ENCODE assay signal across 26 cellular contexts in genomic region chr6:105890521-105891244, GRCh38.
A peak's percentile ranks its signal among the peaks of the same experiment; 100 is the strongest.
DNase-seq lines count a peak whose midpoint lies in the region; TF ChIP-seq lines count a peak whose summit lies in the region.
"Had no signal": no experiment of that assay in that cellular context is flagged by ENCODE, and none has a peak within 500 bp of the region (broad histone marks: within the 10 kb centered on the region; RNA-seq: fewer than 3 reads in every experiment).

No MANE protein-coding gene starts in this region.

- peak overlapping the region; percentile 12; the same call in 1 of the 2 replicates for H2AFZ ChIP-seq in OCI-LY7 (ENCODE audit: low read length)

- H3K9me3 ChIP-seq in OCI-LY7 (ENCODE audit: low read length) = peaks cover 14% of the 10 kb centered on the region; the same call in 1 of the 2 replicates
- H3K9me3 ChIP-seq: adrenal gland, ovary, stomach, thyroid gland had no signal

- WGBS in lower leg skin, 2 donors = 71 to 81% methylated on average over 4 of the region's 4 CpGs

- no peak for TF ChIP-seq POLR2A in lower leg skin (IDR thresholded peaks at IDR 0.05)

- H3K9me2 ChIP-seq in OCI-LY7 (ENCODE audit: insufficient read depth, low read length) = no peaks in the 10 kb centered on the region

- BruUV-seq in OCI-LY7 (replicated peaks; lab: Mats Ljungman, UMichigan) = no TSS peak

- TF ChIP-seq CTCF in OCI-LY7 (conservative IDR thresholded peaks at IDR 0.05; ENCODE audit: low read length) = no peak
- no peak for TF ChIP-seq CTCF in epithelial cell of esophagus (IDR thresholded peaks at IDR 0.05; ENCODE audit: insufficient read depth, low read depth, low read length, missing control alignments)
- TF ChIP-seq CTCF in lower leg skin (IDR thresholded peaks at IDR 0.05) = no peak

- CTCF ChIA-PET in OCI-LY7 (lab: Charles Lee; ENCODE audit: unreplicated experiment) = no interaction called here

- 0 out of 2 replicates have a peak, but pooled peaks cover 5% of the 10 kb centered on the region for H3K36me3 ChIP-seq in OCI-LY7 (ENCODE audit: insufficient read depth, low read length)
- H3K36me3 ChIP-seq: adrenal gland, BLaER1, ovary, stomach, thyroid gland, WERI-Rb-1 had no signal

- POLR2A ChIA-PET in OCI-LY7 (lab: Charles Lee) = interaction anchor here (0.5 to 1.3 kb wide), 4 partner anchors 11 to 76 kb away, joined by 3 to 5 read pairs (median 4); no protein-coding TSS in a partner anchor

- H3K4me2 ChIP-seq in OCI-LY7 (ENCODE audit: low read length) = no peak overlapping the region
- H3K4me2 ChIP-seq: BLaER1 had no signal

- intact Hi-C loops in OCI-LY7 (cut with micrococcal nuclease; ENCODE audit: unreplicated experiment) = no loop called here
- intact Hi-C loops in lower leg skin (cut with DNase I; ENCODE audit: low total_unique reads) = no loop called here

- H4K20me1 ChIP-seq in OCI-LY7 (ENCODE audit: insufficient read depth, low read length) = no peaks in the 10 kb centered on the region
- H4K20me1 ChIP-seq: BLaER1 had no signal

- H3K79me2 ChIP-seq in OCI-LY7 (ENCODE audit: insufficient read depth, low read depth, low read length) = no peaks in the 10 kb centered on the region

- H3K4me1 ChIP-seq in OCI-LY7 (ENCODE audit: insufficient read depth, low read length, poor library complexity, severe bottlenecking) = peaks cover 62% of the 10 kb centered on the region
- H3K4me1 ChIP-seq: adrenal gland, stomach, thyroid gland had no signal

- H3K4me3 ChIP-seq in OCI-LY7 (ENCODE audit: low read depth, low read length, poor library complexity, severe bottlenecking) (no peak overlapping the region), epithelial cell of esophagus (ENCODE audit: low read length) (no peak overlapping the region), lower leg skin (ENCODE audit: low read depth, poor library complexity, severe bottlenecking) (no peak overlapping the region)
- H3K4me3 ChIP-seq: adrenal gland, BLaER1, ovary, stomach, thyroid gland had no signal

- H3K27ac ChIP-seq in OCI-LY7 (ENCODE audit: low read depth, low read length, poor library complexity, severe bottlenecking) = no peak overlapping the region
- H3K27ac ChIP-seq: adrenal gland, BLaER1, ovary, stomach, thyroid gland, WERI-Rb-1 had no signal

- DNase-seq in A172 (ENCODE audit: low spot score) (peak; percentile 11), GM03348 (ENCODE audit: low spot score) (peak; percentile 17), OCI-LY7 (ENCODE audit: low spot score) (no peak), epithelial cell of esophagus (ENCODE audit: low read depth) (peak; percentile 76), NCI-H510A treated with DMSO at 0.1 percent for 48 hours (lab: John Stamatoyannopoulos, UW) (no peak), lower leg skin (ENCODE audit: low spot score in 2 of 2) (no peak), pons (ENCODE audit: low spot score) (no peak)
- DNase-seq: activated CD4-positive, alpha-beta T cell treated with anti-CD3 and anti-CD28 coated beads, Interleukin-2, amount 50 U/mL, for 1 hour; activated T-cell treated with anti-CD3 and anti-CD28 coated beads, Interleukin-2, amount 50 U/mL, for 48 hours; adrenal gland; Caco-2; Kasumi-1; kidney; NCI-H1105; NCI-H1930; NCI-H774; nephron progenitor cell; ovary; retina; SHP77 treated with DMSO at 0.1 percent for 48 hours; small intestine; stimulated activated CD8-positive, alpha-beta memory T cell treated with anti-CD3 and anti-CD28 coated beads, Interleukin-4, amount 100 ng/mL, for 48 hours; stomach; thyroid gland; WERI-Rb-1 had no signal

Comparison
In these comparisons a context has a peak if more than half of its experiments do, and no peak if none do; other contexts are left out.
1. DNase-seq: peak in A172 (single experiment), GM03348 (single experiment) and epithelial cell of esophagus (single experiment); none in OCI-LY7 (single experiment), NCI-H510A treated with DMSO at 0.1 percent for 48 hours (single experiment), lower leg skin (0 of 2) and pons (single experiment).